1 cellular context compared by ENCODE assay signal in the genomic region with DNA sequence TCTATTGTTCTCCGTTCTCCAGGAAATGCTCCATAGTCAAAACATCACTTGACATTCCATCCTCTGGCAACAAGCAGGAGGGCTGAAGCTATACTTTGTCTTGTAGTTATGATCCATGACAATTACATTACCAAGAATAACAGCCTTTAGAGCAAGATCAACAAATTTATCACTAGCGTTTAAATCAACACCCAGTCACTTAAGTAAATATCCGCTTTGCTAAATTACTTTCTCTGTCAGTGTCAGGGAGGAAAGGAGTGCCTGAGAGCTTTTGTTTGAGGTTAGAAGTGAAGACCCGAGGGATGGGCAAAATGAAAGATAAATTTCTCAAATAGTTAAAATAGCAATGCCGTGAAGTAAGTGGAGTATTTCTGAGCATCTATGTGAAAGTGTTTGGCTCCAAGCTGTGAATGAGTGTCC.
TF ChIP-seq lines count a peak whose summit lies in the region.

No MANE protein-coding gene starts in this region.

TF ChIP-seq in GM23338, 12 proteins besides CTCF, POLR2A, EP300 and RAD21 (continued from another document):
- TF ChIP-seq, protein P1, sequence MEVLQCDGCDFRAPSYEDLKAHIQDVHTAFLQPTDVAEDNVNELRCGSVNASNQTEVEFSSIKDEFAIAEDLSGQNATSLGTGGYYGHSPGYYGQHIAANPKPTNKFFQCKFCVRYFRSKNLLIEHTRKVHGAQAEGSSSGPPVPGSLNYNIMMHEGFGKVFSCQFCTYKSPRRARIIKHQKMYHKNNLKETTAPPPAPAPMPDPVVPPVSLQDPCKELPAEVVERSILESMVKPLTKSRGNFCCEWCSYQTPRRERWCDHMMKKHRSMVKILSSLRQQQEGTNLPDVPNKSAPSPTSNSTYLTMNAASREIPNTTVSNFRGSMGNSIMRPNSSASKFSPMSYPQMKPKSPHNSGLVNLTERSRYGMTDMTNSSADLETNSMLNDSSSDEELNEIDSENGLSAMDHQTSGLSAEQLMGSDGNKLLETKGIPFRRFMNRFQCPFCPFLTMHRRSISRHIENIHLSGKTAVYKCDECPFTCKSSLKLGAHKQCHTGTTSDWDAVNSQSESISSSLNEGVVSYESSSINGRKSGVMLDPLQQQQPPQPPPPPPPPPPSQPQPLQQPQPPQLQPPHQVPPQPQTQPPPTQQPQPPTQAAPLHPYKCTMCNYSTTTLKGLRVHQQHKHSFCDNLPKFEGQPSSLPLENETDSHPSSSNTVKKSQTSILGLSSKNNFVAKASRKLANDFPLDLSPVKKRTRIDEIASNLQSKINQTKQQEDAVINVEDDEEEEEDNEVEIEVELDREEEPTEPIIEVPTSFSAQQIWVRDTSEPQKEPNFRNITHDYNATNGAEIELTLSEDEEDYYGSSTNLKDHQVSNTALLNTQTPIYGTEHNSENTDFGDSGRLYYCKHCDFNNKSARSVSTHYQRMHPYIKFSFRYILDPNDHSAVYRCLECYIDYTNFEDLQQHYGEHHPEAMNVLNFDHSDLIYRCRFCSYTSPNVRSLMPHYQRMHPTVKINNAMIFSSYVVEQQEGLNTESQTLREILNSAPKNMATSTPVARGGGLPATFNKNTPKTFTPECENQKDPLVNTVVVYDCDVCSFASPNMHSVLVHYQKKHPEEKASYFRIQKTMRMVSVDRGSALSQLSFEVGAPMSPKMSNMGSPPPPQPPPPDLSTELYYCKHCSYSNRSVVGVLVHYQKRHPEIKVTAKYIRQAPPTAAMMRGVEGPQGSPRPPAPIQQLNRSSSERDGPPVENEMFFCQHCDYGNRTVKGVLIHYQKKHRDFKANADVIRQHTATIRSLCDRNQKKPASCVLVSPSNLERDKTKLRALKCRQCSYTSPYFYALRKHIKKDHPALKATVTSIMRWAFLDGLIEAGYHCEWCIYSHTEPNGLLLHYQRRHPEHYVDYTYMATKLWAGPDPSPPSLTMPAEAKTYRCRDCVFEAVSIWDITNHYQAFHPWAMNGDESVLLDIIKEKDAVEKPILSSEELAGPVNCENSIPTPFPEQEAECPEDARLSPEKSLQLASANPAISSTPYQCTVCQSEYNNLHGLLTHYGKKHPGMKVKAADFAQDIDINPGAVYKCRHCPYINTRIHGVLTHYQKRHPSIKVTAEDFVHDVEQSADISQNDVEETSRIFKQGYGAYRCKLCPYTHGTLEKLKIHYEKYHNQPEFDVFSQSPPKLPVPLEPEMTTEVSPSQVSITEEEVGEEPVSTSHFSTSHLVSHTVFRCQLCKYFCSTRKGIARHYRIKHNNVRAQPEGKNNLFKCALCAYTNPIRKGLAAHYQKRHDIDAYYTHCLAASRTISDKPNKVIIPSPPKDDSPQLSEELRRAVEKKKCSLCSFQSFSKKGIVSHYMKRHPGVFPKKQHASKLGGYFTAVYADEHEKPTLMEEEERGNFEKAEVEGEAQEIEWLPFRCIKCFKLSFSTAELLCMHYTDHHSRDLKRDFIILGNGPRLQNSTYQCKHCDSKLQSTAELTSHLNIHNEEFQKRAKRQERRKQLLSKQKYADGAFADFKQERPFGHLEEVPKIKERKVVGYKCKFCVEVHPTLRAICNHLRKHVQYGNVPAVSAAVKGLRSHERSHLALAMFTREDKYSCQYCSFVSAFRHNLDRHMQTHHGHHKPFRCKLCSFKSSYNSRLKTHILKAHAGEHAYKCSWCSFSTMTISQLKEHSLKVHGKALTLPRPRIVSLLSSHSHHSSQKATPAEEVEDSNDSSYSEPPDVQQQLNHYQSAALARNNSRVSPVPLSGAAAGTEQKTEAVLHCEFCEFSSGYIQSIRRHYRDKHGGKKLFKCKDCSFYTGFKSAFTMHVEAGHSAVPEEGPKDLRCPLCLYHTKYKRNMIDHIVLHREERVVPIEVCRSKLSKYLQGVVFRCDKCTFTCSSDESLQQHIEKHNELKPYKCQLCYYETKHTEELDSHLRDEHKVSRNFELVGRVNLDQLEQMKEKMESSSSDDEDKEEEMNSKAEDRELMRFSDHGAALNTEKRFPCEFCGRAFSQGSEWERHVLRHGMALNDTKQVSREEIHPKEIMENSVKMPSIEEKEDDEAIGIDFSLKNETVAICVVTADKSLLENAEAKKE (CRISPR knock-in tag; IDR thresholded peaks at IDR 0.05), result no peak
